In genomic region chr17:1259910-1260389, GRCh38 we compare ENCODE assay signal across 8 cellular contexts. TPM values are rescaled to one million over a fixed set of nuclear protein-coding genes. Genes with fewer than 3 reads are reported as not detected.
DNase-seq lines count a peak whose midpoint lies in the region; ATAC-seq and TF ChIP-seq lines count a peak whose summit lies in the region.

No MANE protein-coding gene starts in this region.

- no peak overlapping the region for H3K9ac ChIP-seq in iPS-18a (ENCODE audit: low read length)

- H3K4me3 ChIP-seq in iPS-18a (ENCODE audit: low read length) (peak overlapping the region; percentile 48), stomach (peak overlapping the region; percentile 42 to 56 (median 49)), adrenal gland (peak overlapping the region in 2 of 4 donors; percentile 22 to 59)

- TF ChIP-seq EP300 in stomach (IDR thresholded peaks at IDR 0.05): no peak

- 0 to 3% (median 3%) methylated on average over 21 to 39 of the region's 39 CpGs for WGBS in stomach, 5 donors
- WGBS in adrenal gland, 4 donors: 0 to 4% (median 3%) methylated on average over 13 to 39 of the region's 39 CpGs

- no peaks in the 10 kb centered on the region for H3K36me3 Mint-ChIP-seq in activated T-helper 17 cell treated with anti-CD3 and anti-CD28 coated beads, Interleukin-2, amount 50 U/mL, for 72 hours (ENCODE audit: low read depth)

- TF ChIP-seq POLR2A in stomach (IDR thresholded peaks at IDR 0.05) (no peak), adrenal gland (IDR thresholded peaks at IDR 0.05) (no peak)

- no peaks in the 10 kb centered on the region for H3K36me3 ChIP-seq in iPS-18a (ENCODE audit: control insufficient read depth, low read depth, low read length)
- no peaks in the 10 kb centered on the region for H3K36me3 ChIP-seq in stomach
- H3K36me3 ChIP-seq in adrenal gland (replicated peaks in 1 of 2): no peaks in the 10 kb centered on the region

- H3K4me1 ChIP-seq in iPS-18a (ENCODE audit: control insufficient read depth, low read depth, low read length) (no peaks in the 10 kb centered on the region), stomach (peaks cover 9 to 26% (median 17%) of the 10 kb centered on the region in 4 donors), adrenal gland (replicated peaks in 1 of 2) (peaks cover 6 to 11% of the 10 kb centered on the region in 2 donors)

- H3K27ac ChIP-seq in iPS-18a (ENCODE audit: low read length) (no peak overlapping the region), stomach (peak overlapping the region in 3 of 5 donors; percentile 52 to 66 (median 54)), adrenal gland (no peak overlapping the region)

- H3K4me1 Mint-ChIP-seq in activated T-helper 17 cell treated with anti-CD3 and anti-CD28 coated beads, Interleukin-2, amount 50 U/mL, for 72 hours: peaks cover 4% of the 10 kb centered on the region

- ATAC-seq in activated T-helper 17 cell treated with anti-CD3 and anti-CD28 coated beads, Interleukin-2, amount 50 U/mL, for 72 hours (replicated peaks): no peak
- ATAC-seq in HG03520 (IDR thresholded peaks at IDR 0.05; ENCODE audit: unreplicated experiment): no peak

- no peak overlapping the region for H3K27ac Mint-ChIP-seq in activated T-helper 17 cell treated with anti-CD3 and anti-CD28 coated beads, Interleukin-2, amount 50 U/mL, for 72 hours

- H3K27me3 ChIP-seq in iPS-18a (ENCODE audit: control insufficient read depth, insufficient read depth, low read length): peaks cover 28% of the 10 kb centered on the region
- H3K27me3 ChIP-seq in stomach: peaks cover 0 to 8% (median 0%) of the 10 kb centered on the region in 3 donors
- no peaks in the 10 kb centered on the region for H3K27me3 ChIP-seq in adrenal gland

- TF ChIP-seq CTCF in stomach (IDR thresholded peaks at IDR 0.05) (no peak), adrenal gland (IDR thresholded peaks at IDR 0.05) (no peak)

- H3K27me3 Mint-ChIP-seq in activated T-helper 17 cell treated with anti-CD3 and anti-CD28 coated beads, Interleukin-2, amount 50 U/mL, for 72 hours: peaks cover 8% of the 10 kb centered on the region

- no peaks in the 10 kb centered on the region for H3K9me3 ChIP-seq in iPS-18a (ENCODE audit: control insufficient read depth, low read depth, low read length)
- H3K9me3 ChIP-seq in stomach: no peaks in the 10 kb centered on the region
- H3K9me3 ChIP-seq in adrenal gland (replicated peaks in 1 of 3): no peaks in the 10 kb centered on the region

- DNase-seq in NCI-H1417 (lab: John Stamatoyannopoulos, UW): peak in 2 of 3 experiments; percentile 36 to 52
- no peak for DNase-seq in NCI-H1417 treated with DMSO at 0.1 percent for 48 hours (lab: John Stamatoyannopoulos, UW)
- no peak for DNase-seq in stomach
- no peak for DNase-seq in stimulated activated CD8-positive, alpha-beta memory T cell treated with anti-CD3 and anti-CD28 coated beads, Interleukin-4, amount 100 ng/mL, for 48 hours
- DNase-seq in adrenal gland: no peak

- peak overlapping the region; percentile 78 for H3K4me3 Mint-ChIP-seq in activated T-helper 17 cell treated with anti-CD3 and anti-CD28 coated beads, Interleukin-2, amount 50 U/mL, for 72 hours

- intact Hi-C loops in stomach (cut with DNase I; ENCODE audit: low total_unique reads) (no loop called here), adrenal gland (cut with DNase I) (loop anchor here in 1 of 2 donors (5.0 kb wide), 1 partner anchor 257 kb away; the partner anchor contains the start of gene INPP5K)

- no peaks in the 10 kb centered on the region for H3K9me3 Mint-ChIP-seq in activated T-helper 17 cell treated with anti-CD3 and anti-CD28 coated beads, Interleukin-2, amount 50 U/mL, for 72 hours

RNA-seq across cellular contexts. Expression of gene BHLHA9, which starts 10.3 kb away (rescaled TPM):
- total RNA-seq in activated T-helper 17 cell treated with anti-CD3 and anti-CD28 coated beads, Interleukin-2, amount 50 U/mL, for 72 hours: not detected
- not detected for total RNA-seq in stomach
- polyA plus RNA-seq in stomach: not detected
- not detected for total RNA-seq in adrenal gland
- polyA plus RNA-seq in adrenal gland: not detected

RNA-seq across cellular contexts. Expression of gene TRARG1, which starts 19.5 kb away (rescaled TPM):
- under 1 TPM; 0.06 to 0.08 TPM for total RNA-seq in activated T-helper 17 cell treated with anti-CD3 and anti-CD28 coated beads, Interleukin-2, amount 50 U/mL, for 72 hours
- total RNA-seq in stomach (under 1 TPM in 1 of 5 donors, not detected in 4; 0.18 TPM), adrenal gland (1 to 10 TPM in 3 of 8 donors, under 1 TPM in 3, not detected in 2; 0.14 to 2.2 (median 0.67) TPM)
- polyA plus RNA-seq in stomach (under 1 TPM; 0.03 to 0.76 (median 0.25) TPM), adrenal gland (10 to 100 TPM in 1 of 3 donors, 1 to 10 TPM in 1, under 1 TPM in 1; 0.04 to 25.2 (median 2.0) TPM)

Comparison
In these comparisons a context has a peak if more than half of its experiments do, and no peak if none do; other contexts are left out.
1. DNase-seq: peak in NCI-H1417 (2 of 3); none in NCI-H1417 treated with DMSO at 0.1 percent for 48 hours (single experiment), stomach (single experiment), stimulated activated CD8-positive, alpha-beta memory T cell treated with anti-CD3 and anti-CD28 coated beads, Interleukin-4, amount 100 ng/mL, for 48 hours (single experiment) and adrenal gland (0 of 7).
2. H3K27ac ChIP-seq: peak in stomach (3 of 5); none in iPS-18a (single experiment) and adrenal gland (0 of 5).